ENCODE assay signal across 8 cellular contexts in the genomic region with DNA sequence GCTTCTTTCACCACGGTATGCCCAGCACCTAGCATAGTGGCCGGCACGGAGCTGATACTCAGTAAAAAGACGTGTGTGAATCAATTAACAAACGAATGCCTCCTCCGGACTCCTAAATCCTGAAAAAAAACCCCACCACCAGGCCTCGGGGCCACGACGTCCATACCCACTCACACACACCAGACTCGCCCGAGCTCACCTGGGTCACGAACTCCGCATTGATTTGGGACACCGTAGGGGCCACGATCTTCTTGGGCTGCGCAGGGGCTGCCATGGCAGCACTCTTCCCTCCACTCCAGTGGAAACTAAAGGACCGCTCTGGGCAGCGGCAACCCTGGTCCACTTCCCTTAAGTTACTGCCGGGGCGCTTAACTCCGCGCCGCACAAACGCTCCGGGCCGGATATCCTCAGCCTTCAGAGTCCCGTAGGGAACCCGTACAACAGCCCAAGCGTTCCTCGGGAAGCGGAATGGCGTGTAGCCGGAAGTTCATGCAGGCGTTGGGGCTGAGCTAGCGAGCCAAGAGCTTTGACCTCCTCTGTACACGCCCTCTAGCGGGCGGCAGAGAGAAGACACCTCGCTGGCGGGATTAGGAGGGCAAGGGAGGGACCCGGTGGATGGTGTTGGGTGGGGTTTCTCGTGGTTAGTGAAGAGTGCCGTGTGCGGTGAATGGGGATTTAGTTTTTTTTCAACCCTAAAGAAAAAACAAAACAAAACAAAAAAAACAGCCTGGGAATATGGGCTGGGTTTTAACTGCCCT. TPM values are rescaled to one million over a fixed set of nuclear protein-coding genes. Genes with fewer than 3 reads are reported as not detected.
DNase-seq lines count a peak whose midpoint lies in the region; ATAC-seq and TF ChIP-seq lines count a peak whose summit lies in the region.

A gene (minus strand): TSS at position 403 of the 758 bp plus-strand sequence. CDS start 129 bp downstream, at position 274.

- H3K4me1 Mint-ChIP-seq in Calu3 (ENCODE audit: low read depth, unreplicated experiment) (no peaks in the 10 kb centered on the region), endodermal cell (peaks cover 19% of the 10 kb centered on the region)

- CTCF ChIA-PET in Calu3 (lab: Charles Lee), result interaction anchor here (0.5 to 1.0 kb wide), 3 partner anchors 18 to 454 kb away, joined by 3 to 7 read pairs (median 4); a partner anchor contains a TSS

- H3K36me3 ChIP-seq in endodermal cell (ENCODE audit: control insufficient read depth, insufficient read depth, low read length), result peaks cover 15% of the 10 kb centered on the region

- H3K9me3 Mint-ChIP-seq in Calu3 (ENCODE audit: low read depth, unreplicated experiment) (no peaks in the 10 kb centered on the region), endodermal cell (no peaks in the 10 kb centered on the region)

- peaks cover 9% of the 10 kb centered on the region for H3K36me3 Mint-ChIP-seq in Calu3 (ENCODE audit: insufficient read depth, unreplicated experiment)
- H3K36me3 Mint-ChIP-seq in endodermal cell (ENCODE audit: low read depth), result peaks cover 13% of the 10 kb centered on the region

- no peaks in the 10 kb centered on the region for H3K4me1 ChIP-seq in endodermal cell (ENCODE audit: control insufficient read depth, insufficient read depth, low read length)

- TSS peak; percentile 69 for BruUV-seq in Calu3 (replicated peaks; lab: Mats Ljungman, UMichigan)

- H3K4me3 Mint-ChIP-seq in Calu3 (ENCODE audit: low read depth, unreplicated experiment) (peak within 1 kb of the TSS; percentile 98), endodermal cell (peak within 1 kb of the TSS; percentile 99)

- WGBS in endodermal cell (ENCODE audit: insufficient coverage in 1 of 2, insufficient read length in 1 of 2), 2 experiments, result 0% methylated on average over 8 to 41 of the region's 44 CpGs

- no peak for TF ChIP-seq CTCF in Calu3 (IDR thresholded peaks at IDR 0.05; ENCODE audit: unreplicated experiment)
- TF ChIP-seq CTCF in endodermal cell (conservative IDR thresholded peaks at IDR 0.05), result peak; percentile 76

- ATAC-seq in GM21381 (IDR thresholded peaks at IDR 0.05; ENCODE audit: unreplicated experiment), result peak; percentile 98

- H3K9me3 ChIP-seq in endodermal cell (ENCODE audit: control insufficient read depth, low read length), result no peaks in the 10 kb centered on the region

- no peaks in the 10 kb centered on the region for H3K27me3 ChIP-seq in endodermal cell (ENCODE audit: control insufficient read depth, insufficient read depth, low read length, poor library complexity, severe bottlenecking)

- H3K27ac Mint-ChIP-seq in Calu3 (ENCODE audit: unreplicated experiment) (peak within 1 kb of the TSS; percentile 97), endodermal cell (peak within 1 kb of the TSS; percentile 99)

- H3K4me3 ChIP-seq in endodermal cell (ENCODE audit: low read length), result peak within 1 kb of the TSS; percentile 97

- H3K9ac ChIP-seq in endodermal cell (ENCODE audit: extremely low read depth, low read length, poor library complexity, severe bottlenecking), result peak within 1 kb of the TSS; percentile 86

- peak within 1 kb of the TSS; percentile 30 for H3K27ac ChIP-seq in endodermal cell (ENCODE audit: low read depth, low read length)

- H3K27me3 Mint-ChIP-seq in Calu3 (ENCODE audit: unreplicated experiment) (no peaks in the 10 kb centered on the region), endodermal cell (ENCODE audit: insufficient read depth) (no peaks in the 10 kb centered on the region)

- DNase-seq in Calu3, result peak; percentile 72
- DNase-seq in HUDEP-2 (lab: John Stamatoyannopoulos, UW; ENCODE audit: unreplicated experiment in 76 of 76), result peak in 75 of 76 experiments; percentile 44 to 95 (median 89)
- peak; percentile 95 for DNase-seq in NOMO-1 treated with dmso at 0.1 percent for 144 hours (lab: John Stamatoyannopoulos, UW; ENCODE audit: unreplicated experiment)
- peak; percentile 52 to 85 (median 78) for DNase-seq in activated CD8-positive, alpha-beta memory T cell treated with anti-CD3 and anti-CD28 coated beads for 48 hours (ENCODE audit: low read depth in 2 of 3, low spot score in 2 of 3)
- peak; percentile 98 for DNase-seq in endodermal cell
- DNase-seq in mesenteric fat pad (ENCODE audit: low spot score), result peak; percentile 96
- DNase-seq in stimulated activated CD8-positive, alpha-beta memory T cell treated with anti-CD3 and anti-CD28 coated beads, Interleukin-15, amount 100 ng/mL, for 24 hours (ENCODE audit: low read depth), result peak; percentile 67

- intact Hi-C loops in Calu3 (cut with micrococcal nuclease; ENCODE audit: unreplicated experiment), result no loop called here

RNA-seq across cellular contexts. Expression of the gene that starts here (rescaled TPM):
- total RNA-seq in Calu3 (2022), result 14.7 and 15.8 TPM in 2 replicates
- total RNA-seq in endodermal cell, result 10 to 100 TPM; 48.8 to 49.6 TPM
- 38.5 TPM for polyA plus RNA-seq in endodermal cell (2013, experiment 1 of 2)
- polyA plus RNA-seq in endodermal cell (2013, experiment 2 of 2), result 30.9 TPM
- total RNA-seq in mesenteric fat pad, result 31.5 TPM

Comparison
In these comparisons a context has a peak if more than half of its experiments do, and no peak if none do; other contexts are left out.
1. Peak in every context shown above with its lines: DNase-seq, ATAC-seq, H3K4me3 ChIP-seq and H3K27ac ChIP-seq.